2 cellular contexts compared by ENCODE assay signal in genomic region chr10:79111846-79112614, GRCh38.
TF ChIP-seq lines count a peak whose summit lies in the region.

No MANE protein-coding gene starts in this region.

TF ChIP-seq in IMR-90, 13 proteins besides CTCF, POLR2A, EP300 and RAD21:
- no peak for TF ChIP-seq ELK1 (IDR thresholded peaks at IDR 0.05; ENCODE audit: borderline replicate concordance, low read depth, low read length)
- no peak for TF ChIP-seq RCOR1 (IDR thresholded peaks at IDR 0.05; ENCODE audit: insufficient replicate concordance, low read length)
- no peak for TF ChIP-seq SMC3 (IDR thresholded peaks at IDR 0.05; ENCODE audit: low read depth, low read length)
- no peak for TF ChIP-seq MAZ (IDR thresholded peaks at IDR 0.05; ENCODE audit: borderline replicate concordance, low read depth, low read length)
- no peak for TF ChIP-seq USF2 (IDR thresholded peaks at IDR 0.05; ENCODE audit: low read depth, low read length)

TF ChIP-seq in H1, 55 proteins besides CTCF, POLR2A, EP300 and RAD21:
- TF ChIP-seq POU5F1 (IDR thresholded peaks at IDR 0.05; ENCODE audit: low read depth, low read length) = no peak
- no peak for TF ChIP-seq PHF8 (conservative IDR thresholded peaks at IDR 0.05; ENCODE audit: low read depth, low read length)
- no peak for TF ChIP-seq ATF3 (IDR thresholded peaks at IDR 0.05; ENCODE audit: insufficient read depth, low read depth, low read length)
- TF ChIP-seq TEAD4 (IDR thresholded peaks at IDR 0.05; ENCODE audit: low read depth, low read length) = no peak
- no peak for TF ChIP-seq CBX8 (IDR thresholded peaks at IDR 0.05; ENCODE audit: borderline replicate concordance, low read depth, low read length)
- no peak for TF ChIP-seq NRF1 (IDR thresholded peaks at IDR 0.05; ENCODE audit: low read depth, low read length)
- TF ChIP-seq SIX5 (IDR thresholded peaks at IDR 0.05; ENCODE audit: low read depth, low read length) = no peak
- TF ChIP-seq EGR1 (IDR thresholded peaks at IDR 0.05; ENCODE audit: borderline replicate concordance, low read depth, low read length) = no peak
- TF ChIP-seq CBX5 (IDR thresholded peaks at IDR 0.05; ENCODE audit: low read depth, low read length) = no peak
- TF ChIP-seq CREB1 (IDR thresholded peaks at IDR 0.05) = no peak
- TF ChIP-seq RNF2 (IDR thresholded peaks at IDR 0.05; ENCODE audit: borderline replicate concordance, low read depth, low read length, missing control alignments, poor library complexity, severe bottlenecking) = no peak
- TF ChIP-seq HDAC2 (IDR thresholded peaks at IDR 0.05; ENCODE audit: borderline replicate concordance in 1 of 2, low read depth in 2 of 2, low read length in 2 of 2) = no peak
- TF ChIP-seq SRF (IDR thresholded peaks at IDR 0.05; ENCODE audit: low read depth, low read length) = no peak
- no peak for TF ChIP-seq SIRT6 (IDR thresholded peaks at IDR 0.05; ENCODE audit: low read length)
- no peak for TF ChIP-seq BRCA1 (IDR thresholded peaks at IDR 0.05; ENCODE audit: low read depth, low read length)
- TF ChIP-seq EZH2 (IDR thresholded peaks at IDR 0.05; ENCODE audit: low read depth, low read length, severe bottlenecking) = no peak
TF ChIP-seq in H1: peak in this region for 0.
